Comparison of ENCODE assay signal across 1 cellular context in the genomic region with DNA sequence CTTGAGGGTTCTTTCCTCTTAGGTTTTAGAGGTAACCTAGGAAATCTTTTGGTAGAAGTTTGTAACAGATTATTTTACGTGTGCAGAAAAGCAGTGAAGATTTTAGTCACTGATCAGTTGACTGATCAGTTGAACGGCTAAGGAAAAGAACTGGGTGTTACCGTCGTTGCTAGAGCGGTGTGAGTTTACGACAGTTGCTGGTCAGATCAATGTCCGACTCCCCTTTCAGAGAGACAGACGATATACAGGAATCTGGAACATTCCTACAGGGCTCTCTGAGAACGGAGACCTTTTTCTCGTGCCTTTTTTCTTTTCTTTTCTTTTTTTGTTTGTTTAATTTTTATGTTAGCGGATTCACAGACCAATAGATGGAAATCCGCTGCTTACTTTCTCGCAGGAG.
TF ChIP-seq lines count a peak whose summit lies in the region.

No MANE protein-coding gene starts in this region.

TF ChIP-seq in SK-N-SH, 30 proteins besides CTCF, POLR2A, EP300 and RAD21 (continued from another document):
- TF ChIP-seq, protein P1, sequence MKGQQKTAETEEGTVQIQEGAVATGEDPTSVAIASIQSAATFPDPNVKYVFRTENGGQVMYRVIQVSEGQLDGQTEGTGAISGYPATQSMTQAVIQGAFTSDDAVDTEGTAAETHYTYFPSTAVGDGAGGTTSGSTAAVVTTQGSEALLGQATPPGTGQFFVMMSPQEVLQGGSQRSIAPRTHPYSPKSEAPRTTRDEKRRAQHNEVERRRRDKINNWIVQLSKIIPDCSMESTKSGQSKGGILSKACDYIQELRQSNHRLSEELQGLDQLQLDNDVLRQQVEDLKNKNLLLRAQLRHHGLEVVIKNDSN (IDR thresholded peaks at IDR 0.05; ENCODE audit: borderline replicate concordance, low read depth), result no peak
- no peak for TF ChIP-seq ELF1 (IDR thresholded peaks at IDR 0.05)
- TF ChIP-seq TAF1 (IDR thresholded peaks at IDR 0.05; ENCODE audit: borderline replicate concordance, low read depth, low read length), result no peak
- TF ChIP-seq TCF12 (IDR thresholded peaks at IDR 0.05), result no peak
- TF ChIP-seq, protein P2, sequence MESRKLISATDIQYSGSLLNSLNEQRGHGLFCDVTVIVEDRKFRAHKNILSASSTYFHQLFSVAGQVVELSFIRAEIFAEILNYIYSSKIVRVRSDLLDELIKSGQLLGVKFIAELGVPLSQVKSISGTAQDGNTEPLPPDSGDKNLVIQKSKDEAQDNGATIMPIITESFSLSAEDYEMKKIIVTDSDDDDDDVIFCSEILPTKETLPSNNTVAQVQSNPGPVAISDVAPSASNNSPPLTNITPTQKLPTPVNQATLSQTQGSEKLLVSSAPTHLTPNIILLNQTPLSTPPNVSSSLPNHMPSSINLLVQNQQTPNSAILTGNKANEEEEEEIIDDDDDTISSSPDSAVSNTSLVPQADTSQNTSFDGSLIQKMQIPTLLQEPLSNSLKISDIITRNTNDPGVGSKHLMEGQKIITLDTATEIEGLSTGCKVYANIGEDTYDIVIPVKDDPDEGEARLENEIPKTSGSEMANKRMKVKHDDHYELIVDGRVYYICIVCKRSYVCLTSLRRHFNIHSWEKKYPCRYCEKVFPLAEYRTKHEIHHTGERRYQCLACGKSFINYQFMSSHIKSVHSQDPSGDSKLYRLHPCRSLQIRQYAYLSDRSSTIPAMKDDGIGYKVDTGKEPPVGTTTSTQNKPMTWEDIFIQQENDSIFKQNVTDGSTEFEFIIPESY (IDR thresholded peaks at IDR 0.05; ENCODE audit: borderline replicate concordance, low read depth), result no peak
- no peak for TF ChIP-seq FOSL2 (IDR thresholded peaks at IDR 0.05; ENCODE audit: borderline replicate concordance, low read depth)
